2 cellular contexts compared by ENCODE assay signal in genomic region chr14:49946320-49947141, GRCh38.
TF ChIP-seq lines count a peak whose summit lies in the region.

No MANE protein-coding gene starts in this region.

TF ChIP-seq in GM23338, 12 proteins besides CTCF, POLR2A, EP300 and RAD21 (continued from another document):
- TF ChIP-seq, protein P1, sequence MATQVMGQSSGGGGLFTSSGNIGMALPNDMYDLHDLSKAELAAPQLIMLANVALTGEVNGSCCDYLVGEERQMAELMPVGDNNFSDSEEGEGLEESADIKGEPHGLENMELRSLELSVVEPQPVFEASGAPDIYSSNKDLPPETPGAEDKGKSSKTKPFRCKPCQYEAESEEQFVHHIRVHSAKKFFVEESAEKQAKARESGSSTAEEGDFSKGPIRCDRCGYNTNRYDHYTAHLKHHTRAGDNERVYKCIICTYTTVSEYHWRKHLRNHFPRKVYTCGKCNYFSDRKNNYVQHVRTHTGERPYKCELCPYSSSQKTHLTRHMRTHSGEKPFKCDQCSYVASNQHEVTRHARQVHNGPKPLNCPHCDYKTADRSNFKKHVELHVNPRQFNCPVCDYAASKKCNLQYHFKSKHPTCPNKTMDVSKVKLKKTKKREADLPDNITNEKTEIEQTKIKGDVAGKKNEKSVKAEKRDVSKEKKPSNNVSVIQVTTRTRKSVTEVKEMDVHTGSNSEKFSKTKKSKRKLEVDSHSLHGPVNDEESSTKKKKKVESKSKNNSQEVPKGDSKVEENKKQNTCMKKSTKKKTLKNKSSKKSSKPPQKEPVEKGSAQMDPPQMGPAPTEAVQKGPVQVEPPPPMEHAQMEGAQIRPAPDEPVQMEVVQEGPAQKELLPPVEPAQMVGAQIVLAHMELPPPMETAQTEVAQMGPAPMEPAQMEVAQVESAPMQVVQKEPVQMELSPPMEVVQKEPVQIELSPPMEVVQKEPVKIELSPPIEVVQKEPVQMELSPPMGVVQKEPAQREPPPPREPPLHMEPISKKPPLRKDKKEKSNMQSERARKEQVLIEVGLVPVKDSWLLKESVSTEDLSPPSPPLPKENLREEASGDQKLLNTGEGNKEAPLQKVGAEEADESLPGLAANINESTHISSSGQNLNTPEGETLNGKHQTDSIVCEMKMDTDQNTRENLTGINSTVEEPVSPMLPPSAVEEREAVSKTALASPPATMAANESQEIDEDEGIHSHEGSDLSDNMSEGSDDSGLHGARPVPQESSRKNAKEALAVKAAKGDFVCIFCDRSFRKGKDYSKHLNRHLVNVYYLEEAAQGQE (IDR thresholded peaks at IDR 0.05; ENCODE audit: unreplicated experiment): no peak
- TF ChIP-seq EZH2phosphoT487 (IDR thresholded peaks at IDR 0.05; ENCODE audit: unreplicated experiment) (no peak), STAT1 (IDR thresholded peaks at IDR 0.05; ENCODE audit: unreplicated experiment) (no peak), POLR2AphosphoS5 (IDR thresholded peaks at IDR 0.05; ENCODE audit: low read depth) (no peak), ZNF114 (CRISPR knock-in tag; IDR thresholded peaks at IDR 0.05) (no peak)

TF ChIP-seq in HepG2, 621 proteins besides CTCF, POLR2A, EP300 and RAD21 (continued from another document):
- TF ChIP-seq FOXA1 (IDR thresholded peaks at IDR 0.05): no peak
- no peak for TF ChIP-seq FOXA1 (CRISPR knock-in tag; IDR thresholded peaks at IDR 0.05)
- no peak for TF ChIP-seq ZMYM4 (CRISPR knock-in tag; IDR thresholded peaks at IDR 0.05)
- TF ChIP-seq FOXA3 (CRISPR knock-in tag; IDR thresholded peaks at IDR 0.05): peak; percentile 67
- no peak for TF ChIP-seq ZNF724P (CRISPR knock-in tag; IDR thresholded peaks at IDR 0.05; ENCODE audit: borderline replicate concordance)
- TF ChIP-seq FOXP1 (IDR thresholded peaks at IDR 0.05): no peak
- peak; percentile 23; the same call in 1 of the 2 replicates for TF ChIP-seq FOXP1 (CRISPR knock-in tag; IDR thresholded peaks at IDR 0.05)
- TF ChIP-seq ZNF839 (CRISPR knock-in tag; IDR thresholded peaks at IDR 0.05; ENCODE audit: borderline replicate concordance): no peak
- 0 out of 2 replicates have a peak, but pooled peaks have one; percentile 16 for TF ChIP-seq SP5 (CRISPR knock-in tag; IDR thresholded peaks at IDR 0.05; ENCODE audit: borderline replicate concordance, low read depth)
- no peak for TF ChIP-seq ZNF10 (CRISPR knock-in tag; IDR thresholded peaks at IDR 0.05; ENCODE audit: borderline replicate concordance, low read depth)
- TF ChIP-seq AHDC1 (CRISPR knock-in tag; IDR thresholded peaks at IDR 0.05; ENCODE audit: borderline replicate concordance): peak; percentile 65; the same call in 1 of the 2 replicates
- TF ChIP-seq ZNF30 (CRISPR knock-in tag; IDR thresholded peaks at IDR 0.05): no peak
- TF ChIP-seq HDAC1 (CRISPR knock-in tag; IDR thresholded peaks at IDR 0.05): 0 out of 2 replicates have a peak, but pooled peaks have one; percentile 28
- peak; percentile 56; the same call in 1 of the 2 replicates for TF ChIP-seq MEF2D (CRISPR knock-in tag; IDR thresholded peaks at IDR 0.05)
- TF ChIP-seq ZFP37 (CRISPR knock-in tag; IDR thresholded peaks at IDR 0.05; ENCODE audit: borderline replicate concordance): no peak
- TF ChIP-seq, protein P2, sequence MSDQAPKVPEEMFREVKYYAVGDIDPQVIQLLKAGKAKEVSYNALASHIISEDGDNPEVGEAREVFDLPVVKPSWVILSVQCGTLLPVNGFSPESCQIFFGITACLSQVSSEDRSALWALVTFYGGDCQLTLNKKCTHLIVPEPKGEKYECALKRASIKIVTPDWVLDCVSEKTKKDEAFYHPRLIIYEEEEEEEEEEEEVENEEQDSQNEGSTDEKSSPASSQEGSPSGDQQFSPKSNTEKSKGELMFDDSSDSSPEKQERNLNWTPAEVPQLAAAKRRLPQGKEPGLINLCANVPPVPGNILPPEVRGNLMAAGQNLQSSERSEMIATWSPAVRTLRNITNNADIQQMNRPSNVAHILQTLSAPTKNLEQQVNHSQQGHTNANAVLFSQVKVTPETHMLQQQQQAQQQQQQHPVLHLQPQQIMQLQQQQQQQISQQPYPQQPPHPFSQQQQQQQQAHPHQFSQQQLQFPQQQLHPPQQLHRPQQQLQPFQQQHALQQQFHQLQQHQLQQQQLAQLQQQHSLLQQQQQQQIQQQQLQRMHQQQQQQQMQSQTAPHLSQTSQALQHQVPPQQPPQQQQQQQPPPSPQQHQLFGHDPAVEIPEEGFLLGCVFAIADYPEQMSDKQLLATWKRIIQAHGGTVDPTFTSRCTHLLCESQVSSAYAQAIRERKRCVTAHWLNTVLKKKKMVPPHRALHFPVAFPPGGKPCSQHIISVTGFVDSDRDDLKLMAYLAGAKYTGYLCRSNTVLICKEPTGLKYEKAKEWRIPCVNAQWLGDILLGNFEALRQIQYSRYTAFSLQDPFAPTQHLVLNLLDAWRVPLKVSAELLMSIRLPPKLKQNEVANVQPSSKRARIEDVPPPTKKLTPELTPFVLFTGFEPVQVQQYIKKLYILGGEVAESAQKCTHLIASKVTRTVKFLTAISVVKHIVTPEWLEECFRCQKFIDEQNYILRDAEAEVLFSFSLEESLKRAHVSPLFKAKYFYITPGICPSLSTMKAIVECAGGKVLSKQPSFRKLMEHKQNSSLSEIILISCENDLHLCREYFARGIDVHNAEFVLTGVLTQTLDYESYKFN (CRISPR knock-in tag; conservative IDR thresholded peaks at IDR 0.05): peak; percentile 63
- no peak for TF ChIP-seq NAIF1 (CRISPR knock-in tag; IDR thresholded peaks at IDR 0.05; ENCODE audit: borderline replicate concordance)
- TF ChIP-seq TCF7 (IDR thresholded peaks at IDR 0.05; ENCODE audit: low read depth): peak; percentile 19; the same call in 1 of the 2 replicates
- TF ChIP-seq SSRP1 (CRISPR knock-in tag; IDR thresholded peaks at IDR 0.05): no peak
- TF ChIP-seq KLF16 (CRISPR knock-in tag; IDR thresholded peaks at IDR 0.05): 0 out of 4 replicates have a peak, but pooled peaks of 1 of the 2 experiments have one; percentile 26
- TF ChIP-seq HMG20A (CRISPR knock-in tag; IDR thresholded peaks at IDR 0.05; ENCODE audit: borderline replicate concordance): peak; percentile 43; the same call in 1 of the 2 replicates
- TF ChIP-seq ARID5B (CRISPR knock-in tag; IDR thresholded peaks at IDR 0.05): peak; percentile 24; the same call in 1 of the 2 replicates
- no peak for TF ChIP-seq TARDBP (CRISPR knock-in tag; IDR thresholded peaks at IDR 0.05)
- TF ChIP-seq CREM (IDR thresholded peaks at IDR 0.05): peak; percentile 30; the same call in 1 of the 2 replicates
- no peak for TF ChIP-seq CREM (CRISPR knock-in tag; IDR thresholded peaks at IDR 0.05)
- TF ChIP-seq, protein P3, sequence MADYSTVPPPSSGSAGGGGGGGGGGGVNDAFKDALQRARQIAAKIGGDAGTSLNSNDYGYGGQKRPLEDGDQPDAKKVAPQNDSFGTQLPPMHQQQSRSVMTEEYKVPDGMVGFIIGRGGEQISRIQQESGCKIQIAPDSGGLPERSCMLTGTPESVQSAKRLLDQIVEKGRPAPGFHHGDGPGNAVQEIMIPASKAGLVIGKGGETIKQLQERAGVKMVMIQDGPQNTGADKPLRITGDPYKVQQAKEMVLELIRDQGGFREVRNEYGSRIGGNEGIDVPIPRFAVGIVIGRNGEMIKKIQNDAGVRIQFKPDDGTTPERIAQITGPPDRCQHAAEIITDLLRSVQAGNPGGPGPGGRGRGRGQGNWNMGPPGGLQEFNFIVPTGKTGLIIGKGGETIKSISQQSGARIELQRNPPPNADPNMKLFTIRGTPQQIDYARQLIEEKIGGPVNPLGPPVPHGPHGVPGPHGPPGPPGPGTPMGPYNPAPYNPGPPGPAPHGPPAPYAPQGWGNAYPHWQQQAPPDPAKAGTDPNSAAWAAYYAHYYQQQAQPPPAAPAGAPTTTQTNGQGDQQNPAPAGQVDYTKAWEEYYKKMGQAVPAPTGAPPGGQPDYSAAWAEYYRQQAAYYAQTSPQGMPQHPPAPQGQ (CRISPR knock-in tag; IDR thresholded peaks at IDR 0.05; ENCODE audit: borderline replicate concordance): no peak
